21 cellular contexts compared by ENCODE assay signal in the genomic region with DNA sequence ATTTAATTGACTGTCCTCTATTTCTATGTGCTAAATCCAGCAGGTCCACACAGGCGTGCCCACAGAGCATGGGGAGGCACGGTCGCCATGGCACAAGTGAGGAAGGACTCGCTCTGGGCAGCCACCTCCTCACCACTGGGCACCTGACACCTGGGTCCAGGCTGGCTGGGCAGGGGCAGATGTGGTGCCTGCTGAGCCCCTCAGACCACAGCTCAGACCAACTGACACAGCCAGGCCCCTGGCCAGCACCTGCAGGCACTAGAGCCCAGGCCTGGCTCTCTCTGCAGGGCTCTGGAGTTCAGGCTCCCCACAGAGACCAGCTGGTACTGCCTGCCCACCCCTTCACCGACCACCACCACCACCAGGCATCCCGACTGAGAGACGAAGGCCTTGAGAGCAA. TPM values are rescaled to one million over a fixed set of nuclear protein-coding genes. Genes with fewer than 3 reads are reported as not detected.
DNase-seq lines count a peak whose midpoint lies in the region; TF ChIP-seq lines count a peak whose summit lies in the region.
"Had no signal": no experiment of that assay in that cellular context is flagged by ENCODE, and none has a peak within 500 bp of the region (broad histone marks: within the 10 kb centered on the region; RNA-seq: fewer than 3 reads in every experiment).

No MANE protein-coding gene starts in this region.

- peaks cover 8% of the 10 kb centered on the region for H3K4me1 Mint-ChIP-seq in glutamatergic neuron (ENCODE audit: low read depth, unreplicated experiment)

- H4K8ac ChIP-seq in trophoblast cell (ENCODE audit: low read depth, low read length) (no peak overlapping the region), mesendoderm (ENCODE audit: low read depth, low read length) (no peak overlapping the region)

- no peak for TF ChIP-seq CTCF in glutamatergic neuron (IDR thresholded peaks at IDR 0.05; ENCODE audit: partially characterized antibody, unreplicated experiment)

- no CpG with 5 or more reads among the region's 7 CpGs for WGBS in trophoblast cell (ENCODE audit: extremely low coverage, insufficient coverage, insufficient read length)
- WGBS in mesendoderm (ENCODE audit: extremely low coverage, insufficient coverage, low lambda C conversion rate) = no CpG with 5 or more reads among the region's 7 CpGs

- H3K56ac ChIP-seq in mesendoderm (ENCODE audit: low read length) = no peak overlapping the region

- H3K9ac ChIP-seq in BLaER1 (no peak overlapping the region), trophoblast cell (ENCODE audit: low read length) (no peak overlapping the region), mesendoderm (ENCODE audit: low read length) (no peak overlapping the region)

- H4K20me1 ChIP-seq in BLaER1 = no peaks in the 10 kb centered on the region

- H4K5ac ChIP-seq in mesendoderm (ENCODE audit: low read length) = no peak overlapping the region

- no peak overlapping the region for H2BK15ac ChIP-seq in mesendoderm (replicated peaks; ENCODE audit: low read depth)

- no peak overlapping the region for H3K18ac ChIP-seq in trophoblast cell (ENCODE audit: low read length)
- H3K18ac ChIP-seq in mesendoderm (ENCODE audit: low read length) = no peak overlapping the region

- no peak overlapping the region for H3K14ac ChIP-seq in trophoblast cell (ENCODE audit: low read length)

- no peaks in the 10 kb centered on the region for H3K36me3 ChIP-seq in BLaER1
- H3K36me3 ChIP-seq in H7 (replicated peaks; ENCODE audit: control insufficient read depth, insufficient read depth, low read length) = no peaks in the 10 kb centered on the region
- no peaks in the 10 kb centered on the region for H3K36me3 ChIP-seq in trophoblast cell (ENCODE audit: control insufficient read depth in 1 of 2, insufficient read depth in 2 of 2, low read length in 2 of 2)
- no peaks in the 10 kb centered on the region for H3K36me3 ChIP-seq in mesendoderm (ENCODE audit: control insufficient read depth, insufficient read depth, low read length)
- H3K36me3 ChIP-seq: BE2C had no signal

- H3K4me1 ChIP-seq in BLaER1 (peaks cover 11% of the 10 kb centered on the region), trophoblast cell (ENCODE audit: control insufficient read depth in 1 of 2, insufficient read depth in 2 of 2, low read length in 2 of 2) (peaks cover 0 to 3% of the 10 kb centered on the region in 2 experiments), mesendoderm (ENCODE audit: control insufficient read depth, low read depth, low read length) (no peaks in the 10 kb centered on the region)

- H3K27me3 Mint-ChIP-seq in glutamatergic neuron (ENCODE audit: unreplicated experiment) = peaks cover 3% of the 10 kb centered on the region
- H3K27me3 Mint-ChIP-seq: CD4-positive, alpha-beta T cell had no signal

- H3K27ac Mint-ChIP-seq in glutamatergic neuron (ENCODE audit: unreplicated experiment) = no peak overlapping the region
- H3K27ac Mint-ChIP-seq: CD4-positive, alpha-beta T cell; HFFc6 had no signal

- peaks cover 7% of the 10 kb centered on the region for H3K36me3 Mint-ChIP-seq in glutamatergic neuron (ENCODE audit: unreplicated experiment)

- peaks cover 6% of the 10 kb centered on the region for H3K9me3 ChIP-seq in BLaER1
- peaks cover 2% of the 10 kb centered on the region for H3K9me3 ChIP-seq in trophoblast cell (ENCODE audit: insufficient read depth, low read depth, low read length)
- H3K9me3 ChIP-seq: BE2C had no signal

- H3K79me2 ChIP-seq in trophoblast cell (ENCODE audit: control insufficient read depth, insufficient read depth, low read length, poor library complexity) = no peaks in the 10 kb centered on the region
- H3K79me2 ChIP-seq in mesendoderm (ENCODE audit: control insufficient read depth, insufficient read depth, low read length) = no peaks in the 10 kb centered on the region

- H3K4me3 ChIP-seq in BLaER1 (no peak overlapping the region), H7 (ENCODE audit: insufficient read depth, low read depth, low read length) (no peak overlapping the region), trophoblast cell (ENCODE audit: low read depth, low read length) (peak overlapping the region; percentile 34), mesendoderm (ENCODE audit: low read length) (no peak overlapping the region)

- DNase-seq in H7 = peak; percentile 22
- peak; percentile 4 for DNase-seq in glutamatergic neuron
- no peak for DNase-seq in trophoblast cell
- no peak for DNase-seq in mesendoderm
- no peak for DNase-seq in inferior parietal cortex (ENCODE audit: extremely low spot score)
- DNase-seq in iPS-NIHi11 (ENCODE audit: low spot score) = no peak
- DNase-seq: BE2C; CD4-positive, alpha-beta T cell; COR-L47; DMS79; HFFc6; NCI-H1694 treated with DMSO at 0.1 percent for 48 hours; NCI-H2081 treated with DMSO at 0.1 percent for 48 hours; NCI-H2171 treated with DMSO at 0.1 percent for 48 hours; NCI-H524 treated with DMSO at 0.1 percent for 48 hours; OCI-M1; SIG-M5 had no signal

- H4K12ac ChIP-seq in trophoblast cell (ENCODE audit: low read depth, low read length) = no peak overlapping the region

- no peak overlapping the region for H3K27ac ChIP-seq in BLaER1
- no peak overlapping the region for H3K27ac ChIP-seq in trophoblast cell (ENCODE audit: low read depth, low read length)
- no peak overlapping the region for H3K27ac ChIP-seq in mesendoderm (ENCODE audit: low read depth, low read length)

- no peak overlapping the region for H2BK5ac ChIP-seq in trophoblast cell (ENCODE audit: low read depth, low read length, poor library complexity)
- no peak overlapping the region for H2BK5ac ChIP-seq in mesendoderm (ENCODE audit: low read length)

- H3K4me3 Mint-ChIP-seq in glutamatergic neuron (ENCODE audit: unreplicated experiment) = no peak overlapping the region
- H3K4me3 Mint-ChIP-seq: CD4-positive, alpha-beta T cell had no signal

- H3K79me1 ChIP-seq in trophoblast cell (ENCODE audit: low read length) (no peaks in the 10 kb centered on the region), mesendoderm (ENCODE audit: low read length) (no peaks in the 10 kb centered on the region)

- H2BK12ac ChIP-seq in trophoblast cell (ENCODE audit: low read length) = no peak overlapping the region

- H3K4me2 ChIP-seq in BLaER1 (peak overlapping the region; percentile 5; the same call in 1 of the 2 replicates), trophoblast cell (ENCODE audit: low read length) (no peak overlapping the region), mesendoderm (ENCODE audit: low read length) (no peak overlapping the region)

- H3K27me3 ChIP-seq in BLaER1 = no peaks in the 10 kb centered on the region
- no peaks in the 10 kb centered on the region for H3K27me3 ChIP-seq in H7 (ENCODE audit: control insufficient read depth, insufficient read depth, low read length)
- H3K27me3 ChIP-seq in trophoblast cell (ENCODE audit: insufficient read depth, low read length) = no peaks in the 10 kb centered on the region
- no peaks in the 10 kb centered on the region for H3K27me3 ChIP-seq in mesendoderm (ENCODE audit: insufficient read depth, low read length, poor library complexity)
- H3K27me3 ChIP-seq: BE2C had no signal

- H2BK120ac ChIP-seq in trophoblast cell (ENCODE audit: insufficient read depth, low read length, poor library complexity) (no peak overlapping the region), mesendoderm (ENCODE audit: low read depth, low read length) (no peak overlapping the region)

- peaks cover 6% of the 10 kb centered on the region for H3K9me3 Mint-ChIP-seq in glutamatergic neuron (ENCODE audit: unreplicated experiment)

- no peak overlapping the region for H4K91ac ChIP-seq in trophoblast cell (ENCODE audit: low read depth, low read length)

- H3K23ac ChIP-seq in trophoblast cell (ENCODE audit: low read length) = no peak overlapping the region
- no peak overlapping the region for H3K23ac ChIP-seq in mesendoderm (ENCODE audit: low read length)

- H3K4ac ChIP-seq in trophoblast cell (ENCODE audit: low read depth, low read length) = no peak overlapping the region
- no peak overlapping the region for H3K4ac ChIP-seq in mesendoderm (ENCODE audit: low read depth, low read length)

- H2AK5ac ChIP-seq in trophoblast cell (ENCODE audit: low read length) (peak overlapping the region; percentile 30), mesendoderm (ENCODE audit: low read length) (no peak overlapping the region)

- H2AFZ ChIP-seq in trophoblast cell (ENCODE audit: insufficient read depth, low read length, poor library complexity) = no peak overlapping the region

RNA-seq across cellular contexts. Expression of a gene that starts 27.9 kb away (rescaled TPM):
- not detected in 2 replicates for total RNA-seq in H7 (2014; rRNA removed; shearing (Covaris generic))
- total RNA-seq in glutamatergic neuron (ENCODE audit: unreplicated experiment) = not detected
- 0.05 and 0.08 TPM in 2 replicates for polyA plus RNA-seq in trophoblast cell (2013)
- not detected for polyA plus RNA-seq in mesendoderm (2013, experiment 1 of 2)
- polyA plus RNA-seq in mesendoderm (2013, experiment 2 of 2) = not detected
- total RNA-seq: A673; CD4-positive, alpha-beta T cell; H4; HFFc6; MCF 10A had no signal

Comparison
In these comparisons a context has a peak if more than half of its experiments do, and no peak if none do; other contexts are left out.
1. DNase-seq: peak in H7 (single experiment) and glutamatergic neuron (single experiment); none in trophoblast cell (0 of 2), mesendoderm (single experiment), inferior parietal cortex (single experiment) and iPS-NIHi11 (single experiment).